ENCODE assay signal across 33 cellular contexts in genomic region chr5:38518341-38518740, GRCh38. TPM values are rescaled to one million over a fixed set of nuclear protein-coding genes. Genes with fewer than 3 reads are reported as not detected.
"Had no signal": no experiment of that assay in that cellular context is flagged by ENCODE, and none has a peak within 500 bp of the region (broad histone marks: within the 10 kb centered on the region; RNA-seq: fewer than 3 reads in every experiment).

No MANE protein-coding gene starts in this region.

- H3K4me1 ChIP-seq: body of pancreas, breast epithelium had no signal

- H3K36me3 ChIP-seq: breast epithelium, WERI-Rb-1 had no signal

- H3K27ac ChIP-seq: body of pancreas, breast epithelium, coronary artery, WERI-Rb-1 had no signal

- ATAC-seq: activated CD8-positive, alpha-beta T cell treated with anti-CD3 and anti-CD28 coated beads for 36 hours; activated T-cell treated with anti-CD3 and anti-CD28 coated beads, Interleukin-2, amount 50 U/mL, for 72 hours; activated T-helper 17 cell treated with anti-CD3 and anti-CD28 coated beads, Interleukin-2, amount 50 U/mL, for 72 hours; body of pancreas; PC-3 had no signal

- DNase-seq: activated CD4-positive, alpha-beta T cell treated with anti-CD3 and anti-CD28 coated beads for 1 hour; activated CD4-positive, alpha-beta T cell treated with anti-CD3 and anti-CD28 coated beads, Interleukin-2, amount 10 ng/mL, durations not matched to agents 24 days and 14 days; activated CD4-positive, alpha-beta T cell treated with anti-CD3 and anti-CD28 coated beads, Interleukin-2, amount 50 U/mL, for 4 hours; activated CD4-positive, CD25-positive, alpha-beta regulatory T cell; activated CD8-positive, alpha-beta T cell treated with anti-CD3 and anti-CD28 coated beads for 36 hours; activated effector memory CD4-positive, alpha-beta T cell treated with anti-CD3 and anti-CD28 coated beads, Interleukin-2, amount 50 U/mL, for 16 hours; activated naive CD4-positive, alpha-beta T cell; activated naive CD4-positive, alpha-beta T cell treated with anti-CD3 and anti-CD28 coated beads, Interleukin-2, amount 50 U/mL, for 16 hours; activated naive CD8-positive, alpha-beta T cell treated with anti-CD3 and anti-CD28 coated beads, Interleukin-2, amount 10 ng/mL, durations not matched to agents 7 days and 5 days; activated T-cell treated with anti-CD3 and anti-CD28 coated beads, Interleukin-2, amount 50 U/mL, for 1 hour; activated T-cell treated with anti-CD3 and anti-CD28 coated beads, Interleukin-2, amount 50 U/mL, for 72 hours; body of pancreas; NCI-H1048; NCI-H1105 treated with DMSO at 0.1 percent for 48 hours; NCI-H1436 treated with DMSO at 0.1 percent for 48 hours; NCI-H1694 treated with DMSO at 0.1 percent for 48 hours; NCI-H2029; NCI-H2171; NCI-H510A; NCI-H526; NCI-H748 treated with DMSO at 0.1 percent for 48 hours; NK-92 treated with Interleukin-12 subunit alpha and Interleukin-12 subunit beta, amount 100 ng/mL, for 24 hours; PC-3; Right ventricle myocardium superior; SW 1271; T-helper 1 cell; T-helper 2 cell; T-helper 9 cell; WERI-Rb-1 had no signal

- H3K4me3 ChIP-seq: body of pancreas, breast epithelium, coronary artery had no signal

- H3K27me3 ChIP-seq: body of pancreas, breast epithelium had no signal

- H3K9me3 ChIP-seq: body of pancreas, breast epithelium had no signal

RNA-seq across cellular contexts. Expression of gene LIFR, which starts 38.1 kb away (rescaled TPM):
- total RNA-seq: activated CD8-positive, alpha-beta memory T cell treated with anti-CD3 and anti-CD28 coated beads for 36 hours; activated CD8-positive, alpha-beta T cell treated with anti-CD3 and anti-CD28 coated beads for 36 hours; activated naive CD8-positive, alpha-beta T cell treated with anti-CD3 and anti-CD28 coated beads, Interleukin-2, amount 10 ng/mL, durations not matched to agents 7 days and 5 days had no signal
